ENCODE assay signal across 21 cellular contexts in the genomic region with DNA sequence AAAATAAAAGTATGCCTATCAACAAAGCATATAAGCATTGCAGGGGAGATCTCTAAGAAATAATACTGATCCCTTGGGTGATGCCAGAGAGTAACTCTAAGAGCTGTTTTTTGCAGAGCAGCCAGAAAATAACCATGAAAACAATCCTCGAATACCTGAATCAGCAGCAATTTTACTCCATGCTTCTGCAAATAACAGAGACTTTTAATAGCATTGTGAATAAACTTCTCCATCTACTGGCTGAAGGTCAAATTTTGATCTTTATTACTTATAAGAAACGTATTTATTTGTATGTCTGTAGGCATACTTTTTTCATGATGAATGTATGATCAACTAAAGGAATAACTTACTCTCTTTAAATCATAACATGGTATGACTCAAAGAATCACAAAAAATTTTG.
DNase-seq lines count a peak whose midpoint lies in the region; ATAC-seq and TF ChIP-seq lines count a peak whose summit lies in the region.
"Had no signal": no experiment of that assay in that cellular context is flagged by ENCODE, and none has a peak within 500 bp of the region (broad histone marks: within the 10 kb centered on the region; RNA-seq: fewer than 3 reads in every experiment).

No MANE protein-coding gene starts in this region.

- TF ChIP-seq CTCF in AG10803 (conservative IDR thresholded peaks at IDR 0.05; ENCODE audit: low read length) (peak; percentile 50), LNCAP (IDR thresholded peaks at IDR 0.05) (peak; percentile 17; the same call in 1 of the 2 replicates)

- ATAC-seq in SK-N-SH treated with all-trans-retinoic acid at 6 μM for 48 hours, result peak; percentile 33; the same call in 1 of the 3 replicates

- DNase-seq in AG10803 (ENCODE audit: low read depth), result peak; percentile 56
- peak; percentile 10 for DNase-seq in foreskin melanocyte
- no peak for DNase-seq in SK-N-DZ (ENCODE audit: low spot score)
- no peak for DNase-seq in C1 segment of cervical spinal cord (lab: John Stamatoyannopoulos, UW)
- DNase-seq in DMS114 treated with DMSO at 0.1 percent for 48 hours (lab: John Stamatoyannopoulos, UW; ENCODE audit: unreplicated experiment), result no peak
- DNase-seq in stimulated activated naive CD4-positive, alpha-beta T cell (lab: John Stamatoyannopoulos, UW), result no peak
- DNase-seq: activated CD4-positive, alpha-beta T cell treated with anti-CD3 and anti-CD28 coated beads, Interleukin-2, amount 10 ng/mL, durations not matched to agents 7 days and 5 days; activated naive CD8-positive, alpha-beta T cell treated with anti-CD3 and anti-CD28 coated beads, Interleukin-2, amount 10 ng/mL, durations not matched to agents 7 days and 5 days; activated T-cell treated with anti-CD3 and anti-CD28 coated beads, Interleukin-2, amount 50 U/mL, for 24 hours; BE2C; central memory CD4-positive, alpha-beta T cell; DND-41; glutamatergic neuron; H9; IMR-90; NCI-H1092; NCI-H446; nucleus accumbens had no signal

- no peak overlapping the region for H3K4me3 ChIP-seq in AG10803 (ENCODE audit: low read length)
- H3K4me3 ChIP-seq: smooth muscle cell had no signal

TF ChIP-seq in SK-N-SH treated with all-trans-retinoic acid at 6 μM for 48 hours, 23 proteins besides CTCF, POLR2A, EP300 and RAD21:
- TF ChIP-seq TSHZ2 (CRISPR knock-in tag; IDR thresholded peaks at IDR 0.05) (no peak), SNAI2 (CRISPR knock-in tag; IDR thresholded peaks at IDR 0.05) (no peak), ZFP30 (CRISPR knock-in tag; IDR thresholded peaks at IDR 0.05) (no peak), ZNF8 (CRISPR knock-in tag; IDR thresholded peaks at IDR 0.05) (no peak), RARB (CRISPR knock-in tag; IDR thresholded peaks at IDR 0.05) (no peak), ISL1 (CRISPR knock-in tag; IDR thresholded peaks at IDR 0.05) (no peak)

Comparison
In these comparisons a context has a peak if more than half of its experiments do, and no peak if none do; other contexts are left out.
1. DNase-seq: peak in AG10803 (single experiment) and foreskin melanocyte (single experiment); none in SK-N-DZ (single experiment), C1 segment of cervical spinal cord (0 of 14), DMS114 treated with DMSO at 0.1 percent for 48 hours (single experiment) and stimulated activated naive CD4-positive, alpha-beta T cell (0 of 6).